Comparison of ENCODE assay signal across 1 cellular context in the genomic region with DNA sequence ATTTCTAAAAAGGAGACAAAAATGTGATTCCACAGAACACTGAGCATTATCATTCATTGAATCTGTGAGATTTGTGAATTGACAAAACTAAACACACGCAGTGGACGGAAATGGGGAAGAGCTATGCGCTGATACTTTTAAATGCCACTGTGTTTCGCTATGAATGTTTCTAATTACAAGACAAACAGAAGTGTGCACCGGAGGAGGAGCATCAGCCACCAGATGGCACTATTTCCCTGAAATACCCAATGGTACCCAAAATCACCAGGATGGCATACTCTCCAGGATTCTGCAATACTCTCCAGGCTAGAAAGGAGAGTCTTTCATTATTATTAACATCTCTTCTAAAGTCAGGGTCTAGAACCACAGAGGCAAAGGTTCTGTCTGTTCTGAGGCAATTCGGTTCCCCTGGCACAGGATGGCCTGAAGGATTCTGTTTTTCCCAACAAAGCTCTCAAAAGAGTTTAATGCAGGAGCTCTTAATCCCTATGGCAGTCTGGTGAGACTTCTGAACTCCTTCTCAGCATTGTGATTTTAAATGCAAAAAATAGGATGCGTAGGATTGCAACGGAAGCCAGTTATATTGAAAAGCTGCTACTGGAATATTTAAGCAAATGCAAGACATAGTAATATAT.
TF ChIP-seq lines count a peak whose summit lies in the region.

No MANE protein-coding gene starts in this region.

TF ChIP-seq in GM23338, 12 proteins besides CTCF, POLR2A, EP300 and RAD21 (continued from another document):
- TF ChIP-seq, protein P1, sequence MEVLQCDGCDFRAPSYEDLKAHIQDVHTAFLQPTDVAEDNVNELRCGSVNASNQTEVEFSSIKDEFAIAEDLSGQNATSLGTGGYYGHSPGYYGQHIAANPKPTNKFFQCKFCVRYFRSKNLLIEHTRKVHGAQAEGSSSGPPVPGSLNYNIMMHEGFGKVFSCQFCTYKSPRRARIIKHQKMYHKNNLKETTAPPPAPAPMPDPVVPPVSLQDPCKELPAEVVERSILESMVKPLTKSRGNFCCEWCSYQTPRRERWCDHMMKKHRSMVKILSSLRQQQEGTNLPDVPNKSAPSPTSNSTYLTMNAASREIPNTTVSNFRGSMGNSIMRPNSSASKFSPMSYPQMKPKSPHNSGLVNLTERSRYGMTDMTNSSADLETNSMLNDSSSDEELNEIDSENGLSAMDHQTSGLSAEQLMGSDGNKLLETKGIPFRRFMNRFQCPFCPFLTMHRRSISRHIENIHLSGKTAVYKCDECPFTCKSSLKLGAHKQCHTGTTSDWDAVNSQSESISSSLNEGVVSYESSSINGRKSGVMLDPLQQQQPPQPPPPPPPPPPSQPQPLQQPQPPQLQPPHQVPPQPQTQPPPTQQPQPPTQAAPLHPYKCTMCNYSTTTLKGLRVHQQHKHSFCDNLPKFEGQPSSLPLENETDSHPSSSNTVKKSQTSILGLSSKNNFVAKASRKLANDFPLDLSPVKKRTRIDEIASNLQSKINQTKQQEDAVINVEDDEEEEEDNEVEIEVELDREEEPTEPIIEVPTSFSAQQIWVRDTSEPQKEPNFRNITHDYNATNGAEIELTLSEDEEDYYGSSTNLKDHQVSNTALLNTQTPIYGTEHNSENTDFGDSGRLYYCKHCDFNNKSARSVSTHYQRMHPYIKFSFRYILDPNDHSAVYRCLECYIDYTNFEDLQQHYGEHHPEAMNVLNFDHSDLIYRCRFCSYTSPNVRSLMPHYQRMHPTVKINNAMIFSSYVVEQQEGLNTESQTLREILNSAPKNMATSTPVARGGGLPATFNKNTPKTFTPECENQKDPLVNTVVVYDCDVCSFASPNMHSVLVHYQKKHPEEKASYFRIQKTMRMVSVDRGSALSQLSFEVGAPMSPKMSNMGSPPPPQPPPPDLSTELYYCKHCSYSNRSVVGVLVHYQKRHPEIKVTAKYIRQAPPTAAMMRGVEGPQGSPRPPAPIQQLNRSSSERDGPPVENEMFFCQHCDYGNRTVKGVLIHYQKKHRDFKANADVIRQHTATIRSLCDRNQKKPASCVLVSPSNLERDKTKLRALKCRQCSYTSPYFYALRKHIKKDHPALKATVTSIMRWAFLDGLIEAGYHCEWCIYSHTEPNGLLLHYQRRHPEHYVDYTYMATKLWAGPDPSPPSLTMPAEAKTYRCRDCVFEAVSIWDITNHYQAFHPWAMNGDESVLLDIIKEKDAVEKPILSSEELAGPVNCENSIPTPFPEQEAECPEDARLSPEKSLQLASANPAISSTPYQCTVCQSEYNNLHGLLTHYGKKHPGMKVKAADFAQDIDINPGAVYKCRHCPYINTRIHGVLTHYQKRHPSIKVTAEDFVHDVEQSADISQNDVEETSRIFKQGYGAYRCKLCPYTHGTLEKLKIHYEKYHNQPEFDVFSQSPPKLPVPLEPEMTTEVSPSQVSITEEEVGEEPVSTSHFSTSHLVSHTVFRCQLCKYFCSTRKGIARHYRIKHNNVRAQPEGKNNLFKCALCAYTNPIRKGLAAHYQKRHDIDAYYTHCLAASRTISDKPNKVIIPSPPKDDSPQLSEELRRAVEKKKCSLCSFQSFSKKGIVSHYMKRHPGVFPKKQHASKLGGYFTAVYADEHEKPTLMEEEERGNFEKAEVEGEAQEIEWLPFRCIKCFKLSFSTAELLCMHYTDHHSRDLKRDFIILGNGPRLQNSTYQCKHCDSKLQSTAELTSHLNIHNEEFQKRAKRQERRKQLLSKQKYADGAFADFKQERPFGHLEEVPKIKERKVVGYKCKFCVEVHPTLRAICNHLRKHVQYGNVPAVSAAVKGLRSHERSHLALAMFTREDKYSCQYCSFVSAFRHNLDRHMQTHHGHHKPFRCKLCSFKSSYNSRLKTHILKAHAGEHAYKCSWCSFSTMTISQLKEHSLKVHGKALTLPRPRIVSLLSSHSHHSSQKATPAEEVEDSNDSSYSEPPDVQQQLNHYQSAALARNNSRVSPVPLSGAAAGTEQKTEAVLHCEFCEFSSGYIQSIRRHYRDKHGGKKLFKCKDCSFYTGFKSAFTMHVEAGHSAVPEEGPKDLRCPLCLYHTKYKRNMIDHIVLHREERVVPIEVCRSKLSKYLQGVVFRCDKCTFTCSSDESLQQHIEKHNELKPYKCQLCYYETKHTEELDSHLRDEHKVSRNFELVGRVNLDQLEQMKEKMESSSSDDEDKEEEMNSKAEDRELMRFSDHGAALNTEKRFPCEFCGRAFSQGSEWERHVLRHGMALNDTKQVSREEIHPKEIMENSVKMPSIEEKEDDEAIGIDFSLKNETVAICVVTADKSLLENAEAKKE (CRISPR knock-in tag; IDR thresholded peaks at IDR 0.05) = no peak
- no peak for TF ChIP-seq POLR2AphosphoS5 (IDR thresholded peaks at IDR 0.05; ENCODE audit: low read depth)
- TF ChIP-seq, protein P2, sequence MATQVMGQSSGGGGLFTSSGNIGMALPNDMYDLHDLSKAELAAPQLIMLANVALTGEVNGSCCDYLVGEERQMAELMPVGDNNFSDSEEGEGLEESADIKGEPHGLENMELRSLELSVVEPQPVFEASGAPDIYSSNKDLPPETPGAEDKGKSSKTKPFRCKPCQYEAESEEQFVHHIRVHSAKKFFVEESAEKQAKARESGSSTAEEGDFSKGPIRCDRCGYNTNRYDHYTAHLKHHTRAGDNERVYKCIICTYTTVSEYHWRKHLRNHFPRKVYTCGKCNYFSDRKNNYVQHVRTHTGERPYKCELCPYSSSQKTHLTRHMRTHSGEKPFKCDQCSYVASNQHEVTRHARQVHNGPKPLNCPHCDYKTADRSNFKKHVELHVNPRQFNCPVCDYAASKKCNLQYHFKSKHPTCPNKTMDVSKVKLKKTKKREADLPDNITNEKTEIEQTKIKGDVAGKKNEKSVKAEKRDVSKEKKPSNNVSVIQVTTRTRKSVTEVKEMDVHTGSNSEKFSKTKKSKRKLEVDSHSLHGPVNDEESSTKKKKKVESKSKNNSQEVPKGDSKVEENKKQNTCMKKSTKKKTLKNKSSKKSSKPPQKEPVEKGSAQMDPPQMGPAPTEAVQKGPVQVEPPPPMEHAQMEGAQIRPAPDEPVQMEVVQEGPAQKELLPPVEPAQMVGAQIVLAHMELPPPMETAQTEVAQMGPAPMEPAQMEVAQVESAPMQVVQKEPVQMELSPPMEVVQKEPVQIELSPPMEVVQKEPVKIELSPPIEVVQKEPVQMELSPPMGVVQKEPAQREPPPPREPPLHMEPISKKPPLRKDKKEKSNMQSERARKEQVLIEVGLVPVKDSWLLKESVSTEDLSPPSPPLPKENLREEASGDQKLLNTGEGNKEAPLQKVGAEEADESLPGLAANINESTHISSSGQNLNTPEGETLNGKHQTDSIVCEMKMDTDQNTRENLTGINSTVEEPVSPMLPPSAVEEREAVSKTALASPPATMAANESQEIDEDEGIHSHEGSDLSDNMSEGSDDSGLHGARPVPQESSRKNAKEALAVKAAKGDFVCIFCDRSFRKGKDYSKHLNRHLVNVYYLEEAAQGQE (IDR thresholded peaks at IDR 0.05; ENCODE audit: unreplicated experiment) = no peak
- TF ChIP-seq EZH2 (IDR thresholded peaks at IDR 0.05; ENCODE audit: low read depth, unreplicated experiment) = no peak
